Comparison of ENCODE assay signal across 17 cellular contexts in genomic region chr3:195062866-195063540, GRCh38.
DNase-seq lines count a peak whose midpoint lies in the region; ATAC-seq and TF ChIP-seq lines count a peak whose summit lies in the region.
"Had no signal": no experiment of that assay in that cellular context is flagged by ENCODE, and none has a peak within 500 bp of the region (broad histone marks: within the 10 kb centered on the region; RNA-seq: fewer than 3 reads in every experiment).

No MANE protein-coding gene starts in this region.

- H3K36me3 ChIP-seq in heart right ventricle (no peaks in the 10 kb centered on the region), lower lobe of right lung (no peaks in the 10 kb centered on the region)

- intact Hi-C loops in right cardiac atrium (cut with DNase I): no loop called here
- intact Hi-C loops in heart right ventricle (cut with DNase I): no loop called here
- intact Hi-C loops in lower lobe of right lung (cut with DNase I): no loop called here

- H3K27ac Mint-ChIP-seq in WTC11: no peak overlapping the region

- H3K27me3 ChIP-seq in right cardiac atrium (ENCODE audit: control insufficient read depth, insufficient read depth) (no peaks in the 10 kb centered on the region), heart right ventricle (no peaks in the 10 kb centered on the region), lower lobe of right lung (ENCODE audit: low read depth) (no peaks in the 10 kb centered on the region)

- TF ChIP-seq CTCF in heart right ventricle (IDR thresholded peaks at IDR 0.05) (no peak), WTC11 (IDR thresholded peaks at IDR 0.05) (no peak), lower lobe of right lung (IDR thresholded peaks at IDR 0.05) (no peak)

- H3K4me1 Mint-ChIP-seq in WTC11: peaks cover 9% of the 10 kb centered on the region

- no peak overlapping the region for H3K4me3 Mint-ChIP-seq in WTC11

- no peaks in the 10 kb centered on the region for H3K27me3 Mint-ChIP-seq in WTC11 (ENCODE audit: low read depth)

- H3K9me3 ChIP-seq in right cardiac atrium (ENCODE audit: control insufficient read depth, low read length): no peaks in the 10 kb centered on the region
- no peaks in the 10 kb centered on the region for H3K9me3 ChIP-seq in heart right ventricle
- no peaks in the 10 kb centered on the region for H3K9me3 ChIP-seq in lower lobe of right lung
- H3K9me3 ChIP-seq: A549 had no signal

- no peaks in the 10 kb centered on the region for H3K4me1 ChIP-seq in right cardiac atrium (ENCODE audit: control insufficient read depth, insufficient read depth, low read length)
- peaks cover 0 to 40% (median 16%) of the 10 kb centered on the region in 9 donors for H3K4me1 ChIP-seq in heart right ventricle
- no peaks in the 10 kb centered on the region for H3K4me1 ChIP-seq in lower lobe of right lung
- H3K4me1 ChIP-seq: A549 had no signal

- 82% methylated on average over 20 of the region's 20 CpGs for WGBS in right cardiac atrium
- WGBS in heart right ventricle, 2 donors: 89 to 91% methylated on average over 20 of the region's 20 CpGs

- CTCF ChIA-PET in WTC11 (lab: Charles Lee): interaction anchor here (0.9 to 3.9 kb wide), 3 partner anchors 28 to 380 kb away, joined by 3 to 19 read pairs (median 3); no protein-coding TSS in a partner anchor

- H3K9me3 Mint-ChIP-seq in WTC11: no peaks in the 10 kb centered on the region

- peaks cover 3% of the 10 kb centered on the region; the same call in 1 of the 2 replicates for H3K36me3 Mint-ChIP-seq in WTC11

- DNase-seq in right cardiac atrium (peak in 2 of 3 donors; percentile 2 to 22), heart right ventricle (no peak), WTC11 (ENCODE audit: low spot score) (no peak), lower lobe of right lung (peak; percentile 35), left lobe of liver (ENCODE audit: low spot score) (no peak)
- DNase-seq in activated CD8-positive, alpha-beta memory T cell treated with anti-CD3 and anti-CD28 coated beads, Interleukin-2, amount 50 U/mL, for 4 hours: no peak
- no peak for DNase-seq in stimulated activated CD4-positive, alpha-beta T cell treated with anti-CD3 and anti-CD28 coated beads, Interleukin-2, amount 100 ng/mL, for 24 hours
- DNase-seq: COR-L47, DMS153, Karpas-422, MM.1S, NCI-H1105, NCI-H1694, NCI-H2227 treated with DMSO at 0.1 percent for 48 hours, NCI-H524, SHP77 had no signal

- H3K27ac ChIP-seq in right cardiac atrium (ENCODE audit: low read length): no peak overlapping the region
- H3K27ac ChIP-seq in heart right ventricle: peak overlapping the region in 2 of 10 donors; percentile 79 to 88
- no peak overlapping the region for H3K27ac ChIP-seq in lower lobe of right lung
- H3K27ac ChIP-seq: A549 had no signal

- no peak overlapping the region for H3K4me3 ChIP-seq in right cardiac atrium (ENCODE audit: low read length)
- no peak overlapping the region for H3K4me3 ChIP-seq in heart right ventricle
- H3K4me3 ChIP-seq in lower lobe of right lung: no peak overlapping the region
- H3K4me3 ChIP-seq: A549 had no signal

- POLR2A ChIA-PET in WTC11 (lab: Charles Lee): interaction anchor here (1.7 kb wide), 1 partner anchor 24 kb away, joined by 4 read pairs; no protein-coding TSS in a partner anchor

- ATAC-seq in right cardiac atrium (no peak), heart right ventricle (no peak), WTC11 (no peak), lower lobe of right lung (no peak), left lobe of liver (no peak)
- ATAC-seq: A549 had no signal

TF ChIP-seq in WTC11, 78 proteins besides CTCF, POLR2A, EP300 and RAD21:
- TF ChIP-seq ATF2 (CRISPR knock-in tag; IDR thresholded peaks at IDR 0.05; ENCODE audit: borderline replicate concordance, low read depth) (no peak), ZNF317 (CRISPR knock-in tag; IDR thresholded peaks at IDR 0.05; ENCODE audit: borderline replicate concordance, low read depth) (0 out of 2 replicates have a peak, but pooled peaks have one; percentile 26)

Comparison
In these comparisons a context has a peak if more than half of its experiments do, and no peak if none do; other contexts are left out.
1. DNase-seq: peak in right cardiac atrium (2 of 3) and lower lobe of right lung (single experiment); none in heart right ventricle (0 of 2), WTC11 (single experiment), left lobe of liver (single experiment), activated CD8-positive, alpha-beta memory T cell treated with anti-CD3 and anti-CD28 coated beads, Interleukin-2, amount 50 U/mL, for 4 hours (single experiment) and stimulated activated CD4-positive, alpha-beta T cell treated with anti-CD3 and anti-CD28 coated beads, Interleukin-2, amount 100 ng/mL, for 24 hours (0 of 2).